Comparison of ENCODE assay signal across 1 cellular context in genomic region chr2:153478289-153479261, GRCh38.
TF ChIP-seq lines count a peak whose summit lies in the region.

Gene RPRM, minus strand, starts transcription at chr2:153478762. Its CDS starts 197 bp downstream, at chr2:153478565.

TF ChIP-seq in HepG2, 621 proteins besides CTCF, POLR2A, EP300 and RAD21 (continued from another document and continues in another):
- TF ChIP-seq, protein P1, sequence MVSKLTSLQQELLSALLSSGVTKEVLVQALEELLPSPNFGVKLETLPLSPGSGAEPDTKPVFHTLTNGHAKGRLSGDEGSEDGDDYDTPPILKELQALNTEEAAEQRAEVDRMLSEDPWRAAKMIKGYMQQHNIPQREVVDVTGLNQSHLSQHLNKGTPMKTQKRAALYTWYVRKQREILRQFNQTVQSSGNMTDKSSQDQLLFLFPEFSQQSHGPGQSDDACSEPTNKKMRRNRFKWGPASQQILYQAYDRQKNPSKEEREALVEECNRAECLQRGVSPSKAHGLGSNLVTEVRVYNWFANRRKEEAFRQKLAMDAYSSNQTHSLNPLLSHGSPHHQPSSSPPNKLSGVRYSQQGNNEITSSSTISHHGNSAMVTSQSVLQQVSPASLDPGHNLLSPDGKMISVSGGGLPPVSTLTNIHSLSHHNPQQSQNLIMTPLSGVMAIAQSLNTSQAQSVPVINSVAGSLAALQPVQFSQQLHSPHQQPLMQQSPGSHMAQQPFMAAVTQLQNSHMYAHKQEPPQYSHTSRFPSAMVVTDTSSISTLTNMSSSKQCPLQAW (CRISPR knock-in tag; IDR thresholded peaks at IDR 0.05) = no peak
- TF ChIP-seq ZNF784 (CRISPR knock-in tag; IDR thresholded peaks at IDR 0.05; ENCODE audit: borderline replicate concordance) (0 out of 2 replicates have a peak, but pooled peaks have one; percentile 17), SALL1 (CRISPR knock-in tag; IDR thresholded peaks at IDR 0.05) (peak; percentile 71), ZNF772 (CRISPR knock-in tag; IDR thresholded peaks at IDR 0.05) (no peak), PRMT3 (CRISPR knock-in tag; IDR thresholded peaks at IDR 0.05; ENCODE audit: borderline replicate concordance, low read depth) (0 out of 2 replicates have a peak, but pooled peaks have one; percentile 61), PITX1 (CRISPR knock-in tag; IDR thresholded peaks at IDR 0.05) (no peak), SRSF9 (IDR thresholded peaks at IDR 0.05; ENCODE audit: borderline replicate concordance, insufficient read depth, low read depth, low read length, poor library complexity, severe bottlenecking) (no peak), FOXP1 (IDR thresholded peaks at IDR 0.05) (no peak), FOXP1 (CRISPR knock-in tag; IDR thresholded peaks at IDR 0.05) (no peak), CHCHD3 (CRISPR knock-in tag; IDR thresholded peaks at IDR 0.05) (no peak; the same call in 1 of the 2 replicates), ZFP37 (CRISPR knock-in tag; IDR thresholded peaks at IDR 0.05; ENCODE audit: borderline replicate concordance) (no peak), FLYWCH1 (CRISPR knock-in tag; IDR thresholded peaks at IDR 0.05) (no peak), HOXA9 (CRISPR knock-in tag; IDR thresholded peaks at IDR 0.05; ENCODE audit: borderline replicate concordance) (no peak), ZNF230 (CRISPR knock-in tag; IDR thresholded peaks at IDR 0.05) (no peak), NR2F1 (CRISPR knock-in tag; IDR thresholded peaks at IDR 0.05) (peak in 1 of 2 experiments; percentile 79; a peak in 2 of 4 replicates), IRX3 (CRISPR knock-in tag; IDR thresholded peaks at IDR 0.05; ENCODE audit: borderline replicate concordance, low read depth) (no peak), GATAD1 (CRISPR knock-in tag; IDR thresholded peaks at IDR 0.05) (no peak), MAF1 (CRISPR knock-in tag; IDR thresholded peaks at IDR 0.05; ENCODE audit: borderline replicate concordance) (no peak), PAWR (CRISPR knock-in tag; IDR thresholded peaks at IDR 0.05; ENCODE audit: borderline replicate concordance) (no peak), CAMTA2 (CRISPR knock-in tag; IDR thresholded peaks at IDR 0.05; ENCODE audit: borderline replicate concordance) (peak; percentile 96; the same call in 1 of the 2 replicates), ZBTB25 (CRISPR knock-in tag; IDR thresholded peaks at IDR 0.05) (no peak), ETV6 (CRISPR knock-in tag; conservative IDR thresholded peaks at IDR 0.05) (peak; percentile 28; the same call in 1 of the 2 replicates), ZNF253 (CRISPR knock-in tag; IDR thresholded peaks at IDR 0.05; ENCODE audit: borderline replicate concordance) (no peak), POLR2G (IDR thresholded peaks at IDR 0.05; ENCODE audit: low read depth, low read length) (no peak), GZF1 (CRISPR knock-in tag; IDR thresholded peaks at IDR 0.05) (no peak), KAT2B (IDR thresholded peaks at IDR 0.05; ENCODE audit: borderline replicate concordance, low read depth, low read length) (no peak), ZNF598 (CRISPR knock-in tag; IDR thresholded peaks at IDR 0.05; ENCODE audit: borderline replicate concordance) (no peak; the same call in 1 of the 2 replicates), MZF1 (CRISPR knock-in tag; IDR thresholded peaks at IDR 0.05; ENCODE audit: borderline replicate concordance) (no peak), DNMT1 (CRISPR knock-in tag; IDR thresholded peaks at IDR 0.05) (peak; percentile 44; the same call in 1 of the 2 replicates), STAG1 (CRISPR knock-in tag; IDR thresholded peaks at IDR 0.05) (peak; percentile 82), SYNCRIP (IDR thresholded peaks at IDR 0.05; ENCODE audit: insufficient read depth, low read depth, low read length) (no peak), GABPB1 (CRISPR knock-in tag; IDR thresholded peaks at IDR 0.05) (peak; percentile 64), ATF1 (CRISPR knock-in tag; IDR thresholded peaks at IDR 0.05) (no peak), ZBTB42 (CRISPR knock-in tag; IDR thresholded peaks at IDR 0.05) (no peak), FOXC1 (CRISPR knock-in tag; IDR thresholded peaks at IDR 0.05; ENCODE audit: borderline replicate concordance) (peak; percentile 71; the same call in 1 of the 2 replicates), ZNF879 (CRISPR knock-in tag; IDR thresholded peaks at IDR 0.05) (no peak), CENPX (CRISPR knock-in tag; IDR thresholded peaks at IDR 0.05) (no peak), TGIF2 (CRISPR knock-in tag; IDR thresholded peaks at IDR 0.05) (no peak), NFIC (IDR thresholded peaks at IDR 0.05; ENCODE audit: low read length) (no peak), MXI1 (IDR thresholded peaks at IDR 0.05; ENCODE audit: borderline replicate concordance, low read depth, low read length) (no peak), ZBTB21 (CRISPR knock-in tag; IDR thresholded peaks at IDR 0.05) (no peak), SP140L (CRISPR knock-in tag; IDR thresholded peaks at IDR 0.05; ENCODE audit: borderline replicate concordance) (no peak), ZNF160 (CRISPR knock-in tag; IDR thresholded peaks at IDR 0.05) (0 out of 2 replicates have a peak, but pooled peaks have one; percentile 79), ZNF660 (CRISPR knock-in tag; IDR thresholded peaks at IDR 0.05; ENCODE audit: borderline replicate concordance, low read depth) (no peak), THRA (CRISPR knock-in tag; IDR thresholded peaks at IDR 0.05; ENCODE audit: borderline replicate concordance) (no peak)
- TF ChIP-seq, protein P2, sequence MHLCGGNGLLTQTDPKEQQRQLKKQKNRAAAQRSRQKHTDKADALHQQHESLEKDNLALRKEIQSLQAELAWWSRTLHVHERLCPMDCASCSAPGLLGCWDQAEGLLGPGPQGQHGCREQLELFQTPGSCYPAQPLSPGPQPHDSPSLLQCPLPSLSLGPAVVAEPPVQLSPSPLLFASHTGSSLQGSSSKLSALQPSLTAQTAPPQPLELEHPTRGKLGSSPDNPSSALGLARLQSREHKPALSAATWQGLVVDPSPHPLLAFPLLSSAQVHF (CRISPR knock-in tag; IDR thresholded peaks at IDR 0.05) = 0 out of 2 replicates have a peak, but pooled peaks have one; percentile 39
- TF ChIP-seq, protein P3, sequence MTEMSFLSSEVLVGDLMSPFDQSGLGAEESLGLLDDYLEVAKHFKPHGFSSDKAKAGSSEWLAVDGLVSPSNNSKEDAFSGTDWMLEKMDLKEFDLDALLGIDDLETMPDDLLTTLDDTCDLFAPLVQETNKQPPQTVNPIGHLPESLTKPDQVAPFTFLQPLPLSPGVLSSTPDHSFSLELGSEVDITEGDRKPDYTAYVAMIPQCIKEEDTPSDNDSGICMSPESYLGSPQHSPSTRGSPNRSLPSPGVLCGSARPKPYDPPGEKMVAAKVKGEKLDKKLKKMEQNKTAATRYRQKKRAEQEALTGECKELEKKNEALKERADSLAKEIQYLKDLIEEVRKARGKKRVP (CRISPR knock-in tag; IDR thresholded peaks at IDR 0.05) = no peak
- TF ChIP-seq, protein P4, sequence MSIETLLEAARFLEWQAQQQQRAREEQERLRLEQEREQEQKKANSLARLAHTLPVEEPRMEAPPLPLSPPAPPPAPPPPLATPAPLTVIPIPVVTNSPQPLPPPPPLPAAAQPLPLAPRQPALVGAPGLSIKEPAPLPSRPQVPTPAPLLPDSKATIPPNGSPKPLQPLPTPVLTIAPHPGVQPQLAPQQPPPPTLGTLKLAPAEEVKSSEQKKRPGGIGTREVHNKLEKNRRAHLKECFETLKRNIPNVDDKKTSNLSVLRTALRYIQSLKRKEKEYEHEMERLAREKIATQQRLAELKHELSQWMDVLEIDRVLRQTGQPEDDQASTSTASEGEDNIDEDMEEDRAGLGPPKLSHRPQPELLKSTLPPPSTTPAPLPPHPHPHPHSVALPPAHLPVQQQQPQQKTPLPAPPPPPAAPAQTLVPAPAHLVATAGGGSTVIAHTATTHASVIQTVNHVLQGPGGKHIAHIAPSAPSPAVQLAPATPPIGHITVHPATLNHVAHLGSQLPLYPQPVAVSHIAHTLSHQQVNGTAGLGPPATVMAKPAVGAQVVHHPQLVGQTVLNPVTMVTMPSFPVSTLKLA (IDR thresholded peaks at IDR 0.05) = no peak
- TF ChIP-seq, protein P5, sequence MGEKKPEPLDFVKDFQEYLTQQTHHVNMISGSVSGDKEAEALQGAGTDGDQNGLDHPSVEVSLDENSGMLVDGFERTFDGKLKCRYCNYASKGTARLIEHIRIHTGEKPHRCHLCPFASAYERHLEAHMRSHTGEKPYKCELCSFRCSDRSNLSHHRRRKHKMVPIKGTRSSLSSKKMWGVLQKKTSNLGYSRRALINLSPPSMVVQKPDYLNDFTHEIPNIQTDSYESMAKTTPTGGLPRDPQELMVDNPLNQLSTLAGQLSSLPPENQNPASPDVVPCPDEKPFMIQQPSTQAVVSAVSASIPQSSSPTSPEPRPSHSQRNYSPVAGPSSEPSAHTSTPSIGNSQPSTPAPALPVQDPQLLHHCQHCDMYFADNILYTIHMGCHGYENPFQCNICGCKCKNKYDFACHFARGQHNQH (CRISPR knock-in tag; IDR thresholded peaks at IDR 0.05) = no peak
- TF ChIP-seq, protein P6, sequence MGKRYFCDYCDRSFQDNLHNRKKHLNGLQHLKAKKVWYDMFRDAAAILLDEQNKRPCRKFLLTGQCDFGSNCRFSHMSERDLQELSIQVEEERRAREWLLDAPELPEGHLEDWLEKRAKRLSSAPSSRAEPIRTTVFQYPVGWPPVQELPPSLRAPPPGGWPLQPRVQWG (CRISPR knock-in tag; IDR thresholded peaks at IDR 0.05; ENCODE audit: borderline replicate concordance, low read depth) = no peak
- TF ChIP-seq, protein P7, sequence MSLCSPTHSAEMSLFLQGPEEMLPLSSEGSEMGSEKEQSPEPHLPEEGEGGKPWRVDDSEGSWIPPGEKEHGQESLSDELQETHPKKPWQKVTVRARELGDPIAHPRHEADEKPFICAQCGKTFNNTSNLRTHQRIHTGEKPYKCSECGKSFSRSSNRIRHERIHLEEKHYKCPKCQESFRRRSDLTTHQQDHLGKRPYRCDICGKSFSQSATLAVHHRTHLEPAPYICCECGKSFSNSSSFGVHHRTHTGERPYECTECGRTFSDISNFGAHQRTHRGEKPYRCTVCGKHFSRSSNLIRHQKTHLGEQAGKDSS (CRISPR knock-in tag; IDR thresholded peaks at IDR 0.05; ENCODE audit: borderline replicate concordance, low read depth) = no peak; the same call in 1 of the 2 replicates
- TF ChIP-seq, protein P8, sequence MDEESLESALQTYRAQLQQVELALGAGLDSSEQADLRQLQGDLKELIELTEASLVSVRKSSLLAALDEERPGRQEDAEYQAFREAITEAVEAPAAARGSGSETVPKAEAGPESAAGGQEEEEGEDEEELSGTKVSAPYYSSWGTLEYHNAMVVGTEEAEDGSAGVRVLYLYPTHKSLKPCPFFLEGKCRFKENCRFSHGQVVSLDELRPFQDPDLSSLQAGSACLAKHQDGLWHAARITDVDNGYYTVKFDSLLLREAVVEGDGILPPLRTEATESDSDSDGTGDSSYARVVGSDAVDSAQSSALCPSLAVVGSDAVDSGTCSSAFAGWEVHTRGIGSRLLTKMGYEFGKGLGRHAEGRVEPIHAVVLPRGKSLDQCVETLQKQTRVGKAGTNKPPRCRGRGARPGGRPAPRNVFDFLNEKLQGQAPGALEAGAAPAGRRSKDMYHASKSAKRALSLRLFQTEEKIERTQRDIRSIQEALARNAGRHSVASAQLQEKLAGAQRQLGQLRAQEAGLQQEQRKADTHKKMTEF (CRISPR knock-in tag; IDR thresholded peaks at IDR 0.05) = no peak
- TF ChIP-seq, protein P9, sequence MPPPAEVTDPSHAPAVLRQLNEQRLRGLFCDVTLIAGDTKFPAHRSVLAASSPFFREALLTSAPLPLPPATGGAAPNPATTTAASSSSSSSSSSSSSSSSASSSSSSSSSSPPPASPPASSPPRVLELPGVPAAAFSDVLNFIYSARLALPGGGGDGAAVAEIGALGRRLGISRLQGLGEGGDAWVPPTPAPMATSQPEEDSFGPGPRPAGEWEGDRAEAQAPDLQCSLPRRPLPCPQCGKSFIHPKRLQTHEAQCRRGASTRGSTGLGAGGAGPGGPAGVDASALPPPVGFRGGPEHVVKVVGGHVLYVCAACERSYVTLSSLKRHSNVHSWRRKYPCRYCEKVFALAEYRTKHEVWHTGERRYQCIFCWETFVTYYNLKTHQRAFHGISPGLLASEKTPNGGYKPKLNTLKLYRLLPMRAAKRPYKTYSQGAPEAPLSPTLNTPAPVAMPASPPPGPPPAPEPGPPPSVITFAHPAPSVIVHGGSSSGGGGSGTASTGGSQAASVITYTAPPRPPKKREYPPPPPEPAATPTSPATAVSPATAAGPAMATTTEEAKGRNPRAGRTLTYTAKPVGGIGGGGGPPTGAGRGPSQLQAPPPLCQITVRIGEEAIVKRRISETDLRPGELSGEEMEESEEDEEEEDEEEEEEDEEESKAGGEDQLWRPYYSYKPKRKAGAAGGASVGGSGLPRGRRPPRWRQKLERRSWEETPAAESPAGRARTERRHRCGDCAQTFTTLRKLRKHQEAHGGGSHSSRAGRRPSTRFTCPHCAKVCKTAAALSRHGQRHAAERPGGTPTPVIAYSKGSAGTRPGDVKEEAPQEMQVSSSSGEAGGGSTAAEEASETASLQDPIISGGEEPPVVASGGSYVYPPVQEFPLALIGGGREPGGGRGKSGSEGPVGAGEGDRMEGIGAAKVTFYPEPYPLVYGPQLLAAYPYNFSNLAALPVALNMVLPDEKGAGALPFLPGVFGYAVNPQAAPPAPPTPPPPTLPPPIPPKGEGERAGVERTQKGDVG (CRISPR knock-in tag; IDR thresholded peaks at IDR 0.05; ENCODE audit: borderline replicate concordance) = no peak
